Comparison of ENCODE assay signal across 32 cellular contexts in the genomic region with DNA sequence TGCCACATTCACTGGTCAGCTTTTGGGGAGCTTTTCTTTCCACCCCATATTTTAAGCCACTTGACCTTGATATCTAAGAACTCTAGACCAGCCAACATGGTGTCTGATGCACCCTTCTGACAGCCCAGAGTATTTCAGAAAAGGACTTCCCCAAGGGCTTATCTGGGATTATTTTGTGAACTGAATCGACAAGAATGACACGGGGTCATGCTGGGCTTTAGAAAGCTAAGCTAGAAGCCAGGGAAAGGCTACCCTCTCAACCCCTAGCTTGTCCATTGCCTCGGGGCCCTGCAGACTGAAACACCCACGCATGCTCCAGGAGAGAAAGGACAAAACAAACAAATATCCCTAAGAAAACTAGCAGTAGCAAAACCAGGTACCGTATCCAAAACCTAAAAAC. TPM values are rescaled to one million over a fixed set of nuclear protein-coding genes. Genes with fewer than 3 reads are reported as not detected.
"Had no signal": no experiment of that assay in that cellular context is flagged by ENCODE, and none has a peak within 500 bp of the region (broad histone marks: within the 10 kb centered on the region; RNA-seq: fewer than 3 reads in every experiment).

No MANE protein-coding gene starts in this region.

- H3K9me3 ChIP-seq: heart left ventricle, neutrophil, pancreas, psoas muscle, sigmoid colon, thoracic aorta, upper lobe of left lung had no signal

- H3K27me3 Mint-ChIP-seq: activated CD4-positive, alpha-beta memory T cell treated with anti-CD3 and anti-CD28 coated beads for 36 hours; activated naive CD4-positive, alpha-beta T cell treated with anti-CD3 and anti-CD28 coated beads, Interleukin-2, amount 50 U/mL, for 24 hours; activated naive CD8-positive, alpha-beta T cell treated with anti-CD3 and anti-CD28 coated beads, Interleukin-2, amount 50 U/mL, for 24 hours; activated T-cell treated with anti-CD3 and anti-CD28 coated beads, Interleukin-2, amount 50 U/mL, for 24 hours; stimulated activated naive CD8-positive, alpha-beta T cell treated with anti-CD3 and anti-CD28 coated beads, Interleukin-15, Interleukin-2, amounts not matched to agents 100 ng/mL and 50 ng/mL, for 24 hours had no signal

- H3K4me1 Mint-ChIP-seq: activated CD4-positive, alpha-beta T cell treated with anti-CD3 and anti-CD28 coated beads, Interleukin-2, amount 10 ng/mL, durations not matched to agents 24 days and 14 days; activated naive CD4-positive, alpha-beta T cell treated with anti-CD3 and anti-CD28 coated beads, Interleukin-2, amount 50 U/mL, for 24 hours; activated naive CD8-positive, alpha-beta T cell treated with anti-CD3 and anti-CD28 coated beads, Interleukin-2, amount 50 U/mL, for 24 hours; nephron; stimulated activated effector memory CD8-positive, alpha-beta T cell treated with anti-CD3 and anti-CD28 coated beads, Interleukin-12 subunit alpha, Interleukin-12 subunit beta, amount 100 ng/mL, for 72 hours had no signal

- H3K4me1 ChIP-seq: foreskin keratinocyte, heart left ventricle, pancreas, psoas muscle, sigmoid colon had no signal

- H3K4me3 Mint-ChIP-seq: activated CD4-positive, alpha-beta memory T cell treated with anti-CD3 and anti-CD28 coated beads for 36 hours; activated CD4-positive, alpha-beta T cell treated with anti-CD3 and anti-CD28 coated beads, Interleukin-2, amount 10 ng/mL, durations not matched to agents 24 days and 14 days; activated naive CD4-positive, alpha-beta T cell treated with anti-CD3 and anti-CD28 coated beads, Interleukin-2, amount 50 U/mL, for 24 hours; activated naive CD8-positive, alpha-beta T cell treated with anti-CD3 and anti-CD28 coated beads, Interleukin-2, amount 50 U/mL, for 24 hours; activated T-cell treated with anti-CD3 and anti-CD28 coated beads, Interleukin-2, amount 50 U/mL, for 24 hours; endodermal cell; nephron; stimulated activated effector memory CD8-positive, alpha-beta T cell treated with anti-CD3 and anti-CD28 coated beads, Interleukin-12 subunit alpha, Interleukin-12 subunit beta, amount 100 ng/mL, for 72 hours; stimulated activated naive CD8-positive, alpha-beta T cell treated with anti-CD3 and anti-CD28 coated beads, Interleukin-15, Interleukin-2, amounts not matched to agents 100 ng/mL and 50 ng/mL, for 24 hours; T-helper 2 cell treated with Interferon-gamma antibody and Interleukin-4, amounts not matched to agents 5 μg/mL and 100 μg/mL, for 36 hours had no signal

- H3K36me3 ChIP-seq: neutrophil, pancreas had no signal

- H3K27ac Mint-ChIP-seq: activated CD4-positive, alpha-beta memory T cell treated with anti-CD3 and anti-CD28 coated beads for 36 hours; activated CD4-positive, alpha-beta T cell treated with anti-CD3 and anti-CD28 coated beads, Interleukin-2, amount 10 ng/mL, durations not matched to agents 24 days and 14 days; activated naive CD4-positive, alpha-beta T cell treated with anti-CD3 and anti-CD28 coated beads, Interleukin-2, amount 50 U/mL, for 24 hours; activated naive CD8-positive, alpha-beta T cell treated with anti-CD3 and anti-CD28 coated beads, Interleukin-2, amount 50 U/mL, for 24 hours; activated T-cell treated with anti-CD3 and anti-CD28 coated beads, Interleukin-2, amount 50 U/mL, for 24 hours; endodermal cell; nephron; stimulated activated effector memory CD8-positive, alpha-beta T cell treated with anti-CD3 and anti-CD28 coated beads, Interleukin-12 subunit alpha, Interleukin-12 subunit beta, amount 100 ng/mL, for 72 hours; stimulated activated naive CD8-positive, alpha-beta T cell treated with anti-CD3 and anti-CD28 coated beads, Interleukin-15, Interleukin-2, amounts not matched to agents 100 ng/mL and 50 ng/mL, for 24 hours; T-helper 2 cell treated with Interferon-gamma antibody and Interleukin-4, amounts not matched to agents 5 μg/mL and 100 μg/mL, for 36 hours had no signal

- ATAC-seq: activated naive CD8-positive, alpha-beta T cell treated with anti-CD3 and anti-CD28 coated beads, Interleukin-2, amount 50 U/mL, for 24 hours; esophagus mucosa; foreskin keratinocyte; heart left ventricle; left colon; pancreas; psoas muscle; stimulated activated effector memory CD8-positive, alpha-beta T cell treated with anti-CD3 and anti-CD28 coated beads, Interleukin-12 subunit alpha, Interleukin-12 subunit beta, amount 100 ng/mL, for 72 hours had no signal

- H3K27me3 ChIP-seq: heart left ventricle, neutrophil, pancreas, sigmoid colon, upper lobe of left lung had no signal

- H3K36me3 Mint-ChIP-seq: stimulated activated effector memory CD8-positive, alpha-beta T cell treated with anti-CD3 and anti-CD28 coated beads, Interleukin-12 subunit alpha, Interleukin-12 subunit beta, amount 100 ng/mL, for 72 hours had no signal

- H3K9me3 Mint-ChIP-seq: activated CD4-positive, alpha-beta memory T cell treated with anti-CD3 and anti-CD28 coated beads for 36 hours; activated CD4-positive, alpha-beta T cell treated with anti-CD3 and anti-CD28 coated beads, Interleukin-2, amount 10 ng/mL, durations not matched to agents 24 days and 14 days; activated naive CD4-positive, alpha-beta T cell treated with anti-CD3 and anti-CD28 coated beads, Interleukin-2, amount 50 U/mL, for 24 hours; activated naive CD8-positive, alpha-beta T cell treated with anti-CD3 and anti-CD28 coated beads, Interleukin-2, amount 50 U/mL, for 24 hours; activated T-cell treated with anti-CD3 and anti-CD28 coated beads, Interleukin-2, amount 50 U/mL, for 24 hours; endodermal cell; immature natural killer cell; nephron; stimulated activated effector memory CD8-positive, alpha-beta T cell treated with anti-CD3 and anti-CD28 coated beads, Interleukin-12 subunit alpha, Interleukin-12 subunit beta, amount 100 ng/mL, for 72 hours; stimulated activated naive CD8-positive, alpha-beta T cell treated with anti-CD3 and anti-CD28 coated beads, Interleukin-15, Interleukin-2, amounts not matched to agents 100 ng/mL and 50 ng/mL, for 24 hours; T-helper 2 cell treated with Interferon-gamma antibody and Interleukin-4, amounts not matched to agents 5 μg/mL and 100 μg/mL, for 36 hours had no signal

- DNase-seq: activated CD4-positive, alpha-beta memory T cell treated with anti-CD3 and anti-CD28 coated beads for 36 hours; activated CD4-positive, alpha-beta T cell treated with anti-CD3 and anti-CD28 coated beads, Interleukin-2, amount 10 ng/mL, durations not matched to agents 24 days and 14 days; activated CD4-positive, CD25-positive, alpha-beta regulatory T cell treated with anti-CD3 and anti-CD28 coated beads, Interleukin-2, amount 50 U/mL, for 72 hours; activated CD8-positive, alpha-beta memory T cell treated with anti-CD3 and anti-CD28 coated beads, Interleukin-2, amount 50 U/mL, for 4 hours; activated gamma-delta T cell; activated naive CD8-positive, alpha-beta T cell treated with anti-CD3 and anti-CD28 coated beads, Interleukin-2, amount 50 U/mL, for 24 hours; activated T-cell treated with anti-CD3 and anti-CD28 coated beads, Interleukin-2, amount 50 U/mL, for 24 hours; amygdala; caudate nucleus; cortex of kidney; endodermal cell; foreskin keratinocyte; heart left ventricle; hypothalamus; kidney; left colon; mammary epithelial cell; pancreas; psoas muscle; sigmoid colon; small intestine; stimulated activated CD4-positive, alpha-beta T cell treated with anti-CD3 and anti-CD28 coated beads, Interleukin-4, amount 100 ng/mL, for 24 hours; upper lobe of left lung had no signal

- H3K4me3 ChIP-seq: heart left ventricle, pancreas, psoas muscle, sigmoid colon, thoracic aorta, upper lobe of left lung had no signal

- FAIRE-seq: kidney, pancreas, small intestine had no signal

- H3K27ac ChIP-seq: foreskin keratinocyte, heart left ventricle, neutrophil, pancreas, psoas muscle, sigmoid colon, thoracic aorta, upper lobe of left lung had no signal

RNA-seq across cellular contexts. Expression of a gene that starts 16.0 kb away (rescaled TPM):
- polyA plus RNA-seq: immature natural killer cell had no signal
